ENCODE assay signal across 11 cellular contexts in the genomic region with DNA sequence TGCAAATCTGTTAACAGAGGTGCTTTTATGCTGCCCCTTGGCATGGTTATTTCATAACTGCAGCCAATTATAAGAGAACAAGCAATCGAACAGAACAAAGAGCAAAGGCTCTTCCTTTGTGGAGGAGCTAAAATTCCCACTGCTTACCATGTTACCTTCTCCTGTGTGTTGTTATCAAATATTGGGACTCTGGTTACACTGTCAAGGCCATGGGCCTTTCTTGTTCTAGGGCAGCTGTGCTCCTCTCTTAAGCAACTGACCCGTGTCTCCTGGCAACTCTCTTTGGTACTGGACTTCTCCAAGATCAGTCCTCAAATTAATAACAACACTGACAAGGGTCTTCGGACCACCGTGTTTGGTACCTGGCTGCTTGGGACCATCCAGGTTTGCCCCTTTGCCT. TPM values are rescaled to one million over a fixed set of nuclear protein-coding genes. Genes with fewer than 3 reads are reported as not detected.
"Had no signal": no experiment of that assay in that cellular context is flagged by ENCODE, and none has a peak within 500 bp of the region (broad histone marks: within the 10 kb centered on the region; RNA-seq: fewer than 3 reads in every experiment).

No MANE protein-coding gene starts in this region.

- H3K27ac Mint-ChIP-seq: HFFc6 had no signal

- H3K36me3 ChIP-seq: HAP-1 had no signal

- H3K4me3 ChIP-seq: GM23248, HAP-1 had no signal

- ATAC-seq: HCT116 had no signal

- H3K9me3 Mint-ChIP-seq: HFFc6, IgD-negative memory B cell had no signal

- DNase-seq: GM23248, GOT3, H7, HFFc6, KBM-7 had no signal

- H3K4me3 Mint-ChIP-seq: HFFc6 had no signal

- H3K9me3 ChIP-seq: HAP-1 had no signal

- H3K27ac ChIP-seq: GM23248 had no signal

- FAIRE-seq: HTR-8/SVneo had no signal

RNA-seq across cellular contexts. Expression of a gene that starts 12.1 kb away (rescaled TPM):
- total RNA-seq: GM23248, H4, H7, HFFc6, HT-29 had no signal
- polyA plus RNA-seq: GM23248, IgD-negative memory B cell had no signal

RNA-seq across cellular contexts. Expression of a gene that starts 50.4 kb away (rescaled TPM):
- total RNA-seq: GM23248, H4, H7, HFFc6, HT-29 had no signal
- polyA plus RNA-seq: GM23248, IgD-negative memory B cell had no signal
